In genomic region chr5:74631088-74631960, GRCh38 we compare ENCODE assay signal across 8 cellular contexts. TPM values are rescaled to one million over a fixed set of nuclear protein-coding genes. Genes with fewer than 3 reads are reported as not detected.
DNase-seq lines count a peak whose midpoint lies in the region; ATAC-seq, FAIRE-seq and TF ChIP-seq lines count a peak whose summit lies in the region.

No MANE protein-coding gene starts in this region.

- no peak for TF ChIP-seq CTCF in GM23338 (conservative IDR thresholded peaks at IDR 0.05; ENCODE audit: low read depth in 2 of 2)

- H3K36me3 Mint-ChIP-seq in GM23338 (ENCODE audit: low read depth) = peaks cover 36% of the 10 kb centered on the region
- H3K36me3 Mint-ChIP-seq in activated naive CD8-positive, alpha-beta T cell = no peaks in the 10 kb centered on the region

- H3K4me3 Mint-ChIP-seq in GM23338 = peak overlapping the region; percentile 23
- H3K4me3 Mint-ChIP-seq in activated naive CD8-positive, alpha-beta T cell = no peak overlapping the region

- peak; percentile 52 for DNase-seq in GM18507 (ENCODE audit: extremely low spot score, insufficient read length, low read depth)
- DNase-seq in GM23338 (ENCODE audit: low spot score) = peak; percentile 51
- DNase-seq in M059J (ENCODE audit: low read depth) = peak; percentile 88
- DNase-seq in kidney tubule cell (ENCODE audit: low spot score) = peak; percentile 49
- DNase-seq in SW480 (ENCODE audit: low spot score) = no peak
- DNase-seq in ACHN = no peak
- no peak for DNase-seq in stimulated activated CD4-positive, alpha-beta T cell treated with anti-CD3 and anti-CD28 coated beads, Interleukin-12 subunit alpha, Interleukin-12 subunit beta, amount 100 ng/mL, for 4 hours

- no peaks in the 10 kb centered on the region for H3F3A ChIP-seq in GM23338 (replicated peaks; ENCODE audit: low read depth)

- no peaks in the 10 kb centered on the region for H3K27me3 ChIP-seq in GM23338 (ENCODE audit: insufficient read depth)

- peak; percentile 94 for FAIRE-seq in GM18507 (lab: Jason Lieb, UNC)

- no peak overlapping the region for H3K27ac ChIP-seq in GM23338 (ENCODE audit: low read depth)

- in situ Hi-C loops in ACHN (cut with HindIII; ENCODE audit: low pct_ligation_motif_present, low pct_unique_long_range_greater_than_20kb, low sequenced_read_pairs) = no loop called here

- H3K27me3 Mint-ChIP-seq in GM23338 (ENCODE audit: insufficient read depth, low read depth, poor library complexity) = peaks cover 3% of the 10 kb centered on the region
- peaks cover 5% of the 10 kb centered on the region for H3K27me3 Mint-ChIP-seq in activated naive CD8-positive, alpha-beta T cell

- no peak overlapping the region for H3K27ac Mint-ChIP-seq in GM23338
- H3K27ac Mint-ChIP-seq in activated naive CD8-positive, alpha-beta T cell = peak overlapping the region; percentile 73

- peak overlapping the region; percentile 14 for H3K4me2 ChIP-seq in GM23338

- H3K4me1 Mint-ChIP-seq in GM23338 = peaks cover 50% of the 10 kb centered on the region
- H3K4me1 Mint-ChIP-seq in activated naive CD8-positive, alpha-beta T cell (ENCODE audit: low read depth) = peaks cover 15% of the 10 kb centered on the region

- peaks cover 15% of the 10 kb centered on the region for H3K79me2 ChIP-seq in GM23338 (replicated peaks; ENCODE audit: insufficient read depth)

- H2AFZ ChIP-seq in GM23338 = no peak overlapping the region

- no peaks in the 10 kb centered on the region; the same call in 1 of the 2 replicates for H3K9me2 ChIP-seq in GM23338 (ENCODE audit: insufficient read depth)

- H3K4me3 ChIP-seq in GM23338 = 0 out of 2 replicates have a peak overlapping the region, but pooled peaks have one; percentile 13

- ATAC-seq in GM23338 = peak; percentile 78

- H3K9me3 Mint-ChIP-seq in GM23338 = no peaks in the 10 kb centered on the region
- H3K9me3 Mint-ChIP-seq in activated naive CD8-positive, alpha-beta T cell (ENCODE audit: low read depth) = no peaks in the 10 kb centered on the region

- peaks cover 44% of the 10 kb centered on the region for H3K4me1 ChIP-seq in GM23338 (ENCODE audit: insufficient read depth)

- H3K36me3 ChIP-seq in GM23338 (ENCODE audit: insufficient read depth) = peaks cover 6% of the 10 kb centered on the region; the same call in 1 of the 2 replicates

- H4K20me1 ChIP-seq in GM23338 (replicated peaks; ENCODE audit: insufficient read depth) = peaks cover 3% of the 10 kb centered on the region

TF ChIP-seq in GM23338, 12 proteins besides CTCF, POLR2A, EP300 and RAD21 (continues in another document):
- TF ChIP-seq, protein P1, sequence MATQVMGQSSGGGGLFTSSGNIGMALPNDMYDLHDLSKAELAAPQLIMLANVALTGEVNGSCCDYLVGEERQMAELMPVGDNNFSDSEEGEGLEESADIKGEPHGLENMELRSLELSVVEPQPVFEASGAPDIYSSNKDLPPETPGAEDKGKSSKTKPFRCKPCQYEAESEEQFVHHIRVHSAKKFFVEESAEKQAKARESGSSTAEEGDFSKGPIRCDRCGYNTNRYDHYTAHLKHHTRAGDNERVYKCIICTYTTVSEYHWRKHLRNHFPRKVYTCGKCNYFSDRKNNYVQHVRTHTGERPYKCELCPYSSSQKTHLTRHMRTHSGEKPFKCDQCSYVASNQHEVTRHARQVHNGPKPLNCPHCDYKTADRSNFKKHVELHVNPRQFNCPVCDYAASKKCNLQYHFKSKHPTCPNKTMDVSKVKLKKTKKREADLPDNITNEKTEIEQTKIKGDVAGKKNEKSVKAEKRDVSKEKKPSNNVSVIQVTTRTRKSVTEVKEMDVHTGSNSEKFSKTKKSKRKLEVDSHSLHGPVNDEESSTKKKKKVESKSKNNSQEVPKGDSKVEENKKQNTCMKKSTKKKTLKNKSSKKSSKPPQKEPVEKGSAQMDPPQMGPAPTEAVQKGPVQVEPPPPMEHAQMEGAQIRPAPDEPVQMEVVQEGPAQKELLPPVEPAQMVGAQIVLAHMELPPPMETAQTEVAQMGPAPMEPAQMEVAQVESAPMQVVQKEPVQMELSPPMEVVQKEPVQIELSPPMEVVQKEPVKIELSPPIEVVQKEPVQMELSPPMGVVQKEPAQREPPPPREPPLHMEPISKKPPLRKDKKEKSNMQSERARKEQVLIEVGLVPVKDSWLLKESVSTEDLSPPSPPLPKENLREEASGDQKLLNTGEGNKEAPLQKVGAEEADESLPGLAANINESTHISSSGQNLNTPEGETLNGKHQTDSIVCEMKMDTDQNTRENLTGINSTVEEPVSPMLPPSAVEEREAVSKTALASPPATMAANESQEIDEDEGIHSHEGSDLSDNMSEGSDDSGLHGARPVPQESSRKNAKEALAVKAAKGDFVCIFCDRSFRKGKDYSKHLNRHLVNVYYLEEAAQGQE (IDR thresholded peaks at IDR 0.05; ENCODE audit: unreplicated experiment) = no peak
- TF ChIP-seq ZNF114 (CRISPR knock-in tag; IDR thresholded peaks at IDR 0.05) (no peak), NANOG (IDR thresholded peaks at IDR 0.05; ENCODE audit: borderline replicate concordance) (no peak), STAT1 (IDR thresholded peaks at IDR 0.05; ENCODE audit: unreplicated experiment) (no peak), ZNF331 (CRISPR knock-in tag; IDR thresholded peaks at IDR 0.05; ENCODE audit: low read depth) (no peak), ETS1 (IDR thresholded peaks at IDR 0.05) (no peak), POLR2AphosphoS5 (IDR thresholded peaks at IDR 0.05; ENCODE audit: low read depth) (no peak)

RNA-seq across cellular contexts. Expression of gene ENC1, which starts 9.2 kb away (rescaled TPM):
- total RNA-seq in GM23338 (2014; rRNA removed; shearing (Covaris generic)) = 16.3 and 27.9 TPM in 2 replicates
- polyA plus RNA-seq in GM23338 (2016; fragmentation: Nextera tagmentation; extraction: Ambion mirVana) = 7.1 and 8.2 TPM in 2 replicates
- total RNA-seq in M059J (2014; rRNA removed; shearing (Covaris generic)) = 38.8 and 48.1 TPM in 2 replicates

RNA-seq across cellular contexts. Expression of gene HEXB, which starts 53.7 kb away (rescaled TPM):
- 57.8 and 70.8 TPM in 2 replicates for total RNA-seq in GM23338 (2014; rRNA removed; shearing (Covaris generic))
- 49.2 and 53.2 TPM in 2 replicates for polyA plus RNA-seq in GM23338 (2016; fragmentation: Nextera tagmentation; extraction: Ambion mirVana)
- total RNA-seq in M059J (2014; rRNA removed; shearing (Covaris generic)) = 290 and 372 TPM in 2 replicates

Comparison
In these comparisons a context has a peak if more than half of its experiments do, and no peak if none do; other contexts are left out.
1. DNase-seq: peak in GM18507 (single experiment), GM23338 (single experiment), M059J (single experiment) and kidney tubule cell (single experiment); none in SW480 (single experiment), ACHN (single experiment) and stimulated activated CD4-positive, alpha-beta T cell treated with anti-CD3 and anti-CD28 coated beads, Interleukin-12 subunit alpha, Interleukin-12 subunit beta, amount 100 ng/mL, for 4 hours (single experiment).